10 cellular contexts compared by ENCODE assay signal in genomic region chr9:117546894-117547293, GRCh38.
DNase-seq lines count a peak whose midpoint lies in the region; ATAC-seq lines count a peak whose summit lies in the region.
"Had no signal": no experiment of that assay in that cellular context is flagged by ENCODE, and none has a peak within 500 bp of the region (broad histone marks: within the 10 kb centered on the region; RNA-seq: fewer than 3 reads in every experiment).

No MANE protein-coding gene starts in this region.

- H3K4me1 Mint-ChIP-seq in activated CD4-positive, alpha-beta T cell treated with anti-CD3 and anti-CD28 coated beads, Interleukin-2, amount 10 ng/mL, durations not matched to agents 7 days and 5 days = peaks cover 7% of the 10 kb centered on the region
- H3K4me1 Mint-ChIP-seq in stimulated activated memory B cell treated with anti-CD40 and anti-IgM and Interleukin-4, amounts not matched to agents 10 μg/mL and 1 μg/mL and 100 μg/mL, for 72 hours = peaks cover 5% of the 10 kb centered on the region
- H3K4me1 Mint-ChIP-seq: activated CD8-positive, alpha-beta memory T cell treated with anti-CD3 and anti-CD28 coated beads, Interleukin-2, amount 10 ng/mL, durations not matched to agents 7 days and 5 days had no signal

- CTCF ChIA-PET in activated CD4-positive, alpha-beta T cell treated with anti-CD3 and anti-CD28 coated beads, Interleukin-2, amount 10 ng/mL, durations not matched to agents 7 days and 5 days (lab: Charles Lee) = no interaction called here

- POLR2A ChIA-PET in activated CD4-positive, alpha-beta T cell treated with anti-CD3 and anti-CD28 coated beads, Interleukin-2, amount 10 ng/mL, durations not matched to agents 7 days and 5 days (lab: Charles Lee) = no interaction called here

- no peaks in the 10 kb centered on the region for H3K36me3 Mint-ChIP-seq in activated CD4-positive, alpha-beta T cell treated with anti-CD3 and anti-CD28 coated beads, Interleukin-2, amount 10 ng/mL, durations not matched to agents 7 days and 5 days (ENCODE audit: low read depth)
- no peaks in the 10 kb centered on the region for H3K36me3 Mint-ChIP-seq in stimulated activated memory B cell treated with anti-CD40 and anti-IgM and Interleukin-4, amounts not matched to agents 10 μg/mL and 1 μg/mL and 100 μg/mL, for 72 hours
- H3K36me3 Mint-ChIP-seq: activated CD8-positive, alpha-beta memory T cell treated with anti-CD3 and anti-CD28 coated beads, Interleukin-2, amount 10 ng/mL, durations not matched to agents 7 days and 5 days had no signal

- no peak overlapping the region for H3K27ac Mint-ChIP-seq in activated CD4-positive, alpha-beta T cell treated with anti-CD3 and anti-CD28 coated beads, Interleukin-2, amount 10 ng/mL, durations not matched to agents 7 days and 5 days
- no peak overlapping the region for H3K27ac Mint-ChIP-seq in stimulated activated memory B cell treated with anti-CD40 and anti-IgM and Interleukin-4, amounts not matched to agents 10 μg/mL and 1 μg/mL and 100 μg/mL, for 72 hours
- H3K27ac Mint-ChIP-seq: activated CD8-positive, alpha-beta memory T cell treated with anti-CD3 and anti-CD28 coated beads, Interleukin-2, amount 10 ng/mL, durations not matched to agents 7 days and 5 days had no signal

- H3K27me3 ChIP-seq in endocrine pancreas (ENCODE audit: control insufficient read depth, insufficient read depth, low read length) = no peaks in the 10 kb centered on the region
- H3K27me3 ChIP-seq: BLaER1 had no signal

- H3K4me3 Mint-ChIP-seq in activated CD4-positive, alpha-beta T cell treated with anti-CD3 and anti-CD28 coated beads, Interleukin-2, amount 10 ng/mL, durations not matched to agents 7 days and 5 days = no peak overlapping the region
- no peak overlapping the region for H3K4me3 Mint-ChIP-seq in stimulated activated memory B cell treated with anti-CD40 and anti-IgM and Interleukin-4, amounts not matched to agents 10 μg/mL and 1 μg/mL and 100 μg/mL, for 72 hours
- H3K4me3 Mint-ChIP-seq: activated CD8-positive, alpha-beta memory T cell treated with anti-CD3 and anti-CD28 coated beads, Interleukin-2, amount 10 ng/mL, durations not matched to agents 7 days and 5 days had no signal

- DNase-seq in activated CD4-positive, alpha-beta T cell treated with anti-CD3 and anti-CD28 coated beads, Interleukin-2, amount 10 ng/mL, durations not matched to agents 7 days and 5 days = peak; percentile 7
- DNase-seq in activated CD4-positive, alpha-beta T cell treated with anti-CD3 and anti-CD28 coated beads for 4 hours = no peak
- DNase-seq in NCI-H748 treated with DMSO at 0.1 percent for 48 hours (lab: John Stamatoyannopoulos, UW) = peak; percentile 49
- no peak for DNase-seq in activated CD4-positive, CD25-positive, alpha-beta regulatory T cell treated with anti-CD3 and anti-CD28 coated beads, Interleukin-2, amount 50 U/mL, for 72 hours
- no peak for DNase-seq in germinal center (ENCODE audit: low spot score)
- DNase-seq: activated CD8-positive, alpha-beta memory T cell treated with anti-CD3 and anti-CD28 coated beads, Interleukin-2, amount 10 ng/mL, durations not matched to agents 7 days and 5 days had no signal

- ATAC-seq in stimulated activated memory B cell treated with anti-CD40 and anti-IgM and Interleukin-4, amounts not matched to agents 10 μg/mL and 1 μg/mL and 100 μg/mL, for 72 hours = peak; percentile 10
- no peak for ATAC-seq in GM21619 (IDR thresholded peaks at IDR 0.05; ENCODE audit: unreplicated experiment)
- ATAC-seq: activated CD8-positive, alpha-beta memory T cell treated with anti-CD3 and anti-CD28 coated beads, Interleukin-2, amount 10 ng/mL, durations not matched to agents 7 days and 5 days had no signal

- H3K9me3 ChIP-seq in endocrine pancreas (ENCODE audit: control insufficient read depth, low read length) = no peaks in the 10 kb centered on the region
- H3K9me3 ChIP-seq: BLaER1 had no signal

- H3K4me1 ChIP-seq in endocrine pancreas (ENCODE audit: control insufficient read depth, insufficient read depth, low read length) = peaks cover 3% of the 10 kb centered on the region

- H3K36me3 ChIP-seq in endocrine pancreas (ENCODE audit: control insufficient read depth, insufficient read depth, low read length) = no peaks in the 10 kb centered on the region
- H3K36me3 ChIP-seq: BLaER1 had no signal

- H3K4me3 ChIP-seq in endocrine pancreas (ENCODE audit: control insufficient read depth, insufficient read depth, low read length) = peak overlapping the region; percentile 34
- H3K4me3 ChIP-seq: BLaER1 had no signal

- no peaks in the 10 kb centered on the region for H3K27me3 Mint-ChIP-seq in activated CD4-positive, alpha-beta T cell treated with anti-CD3 and anti-CD28 coated beads, Interleukin-2, amount 10 ng/mL, durations not matched to agents 7 days and 5 days
- no peaks in the 10 kb centered on the region for H3K27me3 Mint-ChIP-seq in stimulated activated memory B cell treated with anti-CD40 and anti-IgM and Interleukin-4, amounts not matched to agents 10 μg/mL and 1 μg/mL and 100 μg/mL, for 72 hours
- H3K27me3 Mint-ChIP-seq: activated CD8-positive, alpha-beta memory T cell treated with anti-CD3 and anti-CD28 coated beads, Interleukin-2, amount 10 ng/mL, durations not matched to agents 7 days and 5 days had no signal

- no peak overlapping the region for H3K9ac ChIP-seq in endocrine pancreas (ENCODE audit: control insufficient read depth, insufficient read depth, low read length)
- H3K9ac ChIP-seq: BLaER1 had no signal

- no peaks in the 10 kb centered on the region for H3K9me3 Mint-ChIP-seq in activated CD4-positive, alpha-beta T cell treated with anti-CD3 and anti-CD28 coated beads, Interleukin-2, amount 10 ng/mL, durations not matched to agents 7 days and 5 days
- H3K9me3 Mint-ChIP-seq in stimulated activated memory B cell treated with anti-CD40 and anti-IgM and Interleukin-4, amounts not matched to agents 10 μg/mL and 1 μg/mL and 100 μg/mL, for 72 hours = no peaks in the 10 kb centered on the region

Comparison
In these comparisons a context has a peak if more than half of its experiments do, and no peak if none do; other contexts are left out.
1. DNase-seq: peak in activated CD4-positive, alpha-beta T cell treated with anti-CD3 and anti-CD28 coated beads, Interleukin-2, amount 10 ng/mL, durations not matched to agents 7 days and 5 days (single experiment) and NCI-H748 treated with DMSO at 0.1 percent for 48 hours (single experiment); none in activated CD4-positive, alpha-beta T cell treated with anti-CD3 and anti-CD28 coated beads for 4 hours (0 of 2), activated CD4-positive, CD25-positive, alpha-beta regulatory T cell treated with anti-CD3 and anti-CD28 coated beads, Interleukin-2, amount 50 U/mL, for 72 hours (single experiment) and germinal center (single experiment).